ENCODE assay signal across 8 cellular contexts in the genomic region with DNA sequence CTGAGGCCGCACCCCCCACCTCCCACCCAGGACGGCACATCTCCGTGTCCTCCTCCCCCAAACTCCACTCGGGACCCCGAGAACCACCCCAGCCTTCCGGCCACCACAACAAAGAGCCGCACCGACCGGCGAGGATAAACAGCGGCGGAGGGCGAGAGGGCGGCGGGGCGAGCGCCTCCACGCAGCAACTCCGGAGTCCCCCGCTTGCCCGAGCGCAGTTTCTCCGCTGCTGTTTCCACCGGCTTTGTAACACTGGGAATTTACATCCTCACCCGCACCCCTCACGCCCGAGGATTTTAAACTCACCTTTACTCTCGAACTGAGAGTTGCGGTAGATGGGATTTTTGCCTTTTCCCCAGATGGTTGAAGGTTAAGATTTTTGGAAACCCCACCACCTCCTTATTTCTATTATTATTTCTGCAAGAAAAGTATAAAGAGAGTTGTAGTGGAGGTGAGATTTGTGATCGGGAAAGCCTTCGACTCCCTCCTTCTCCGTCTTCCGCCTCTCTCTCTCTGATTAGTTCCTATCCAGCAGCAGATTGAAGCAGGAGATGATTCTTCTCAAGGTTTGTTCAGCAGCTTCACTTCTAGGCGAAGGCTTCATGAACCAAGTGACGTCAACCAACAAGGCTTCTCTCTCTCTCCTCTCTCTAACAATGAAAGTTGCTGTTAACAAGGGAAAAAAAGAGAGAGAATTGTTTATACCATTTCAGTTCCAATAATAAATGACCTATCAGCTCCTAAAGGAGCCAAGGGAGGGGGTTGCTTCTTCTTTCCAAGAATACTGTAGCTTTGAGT. TPM values are rescaled to one million over a fixed set of nuclear protein-coding genes. Genes with fewer than 3 reads are reported as not detected.
DNase-seq lines count a peak whose midpoint lies in the region; ATAC-seq and TF ChIP-seq lines count a peak whose summit lies in the region.

A gene with protein sequence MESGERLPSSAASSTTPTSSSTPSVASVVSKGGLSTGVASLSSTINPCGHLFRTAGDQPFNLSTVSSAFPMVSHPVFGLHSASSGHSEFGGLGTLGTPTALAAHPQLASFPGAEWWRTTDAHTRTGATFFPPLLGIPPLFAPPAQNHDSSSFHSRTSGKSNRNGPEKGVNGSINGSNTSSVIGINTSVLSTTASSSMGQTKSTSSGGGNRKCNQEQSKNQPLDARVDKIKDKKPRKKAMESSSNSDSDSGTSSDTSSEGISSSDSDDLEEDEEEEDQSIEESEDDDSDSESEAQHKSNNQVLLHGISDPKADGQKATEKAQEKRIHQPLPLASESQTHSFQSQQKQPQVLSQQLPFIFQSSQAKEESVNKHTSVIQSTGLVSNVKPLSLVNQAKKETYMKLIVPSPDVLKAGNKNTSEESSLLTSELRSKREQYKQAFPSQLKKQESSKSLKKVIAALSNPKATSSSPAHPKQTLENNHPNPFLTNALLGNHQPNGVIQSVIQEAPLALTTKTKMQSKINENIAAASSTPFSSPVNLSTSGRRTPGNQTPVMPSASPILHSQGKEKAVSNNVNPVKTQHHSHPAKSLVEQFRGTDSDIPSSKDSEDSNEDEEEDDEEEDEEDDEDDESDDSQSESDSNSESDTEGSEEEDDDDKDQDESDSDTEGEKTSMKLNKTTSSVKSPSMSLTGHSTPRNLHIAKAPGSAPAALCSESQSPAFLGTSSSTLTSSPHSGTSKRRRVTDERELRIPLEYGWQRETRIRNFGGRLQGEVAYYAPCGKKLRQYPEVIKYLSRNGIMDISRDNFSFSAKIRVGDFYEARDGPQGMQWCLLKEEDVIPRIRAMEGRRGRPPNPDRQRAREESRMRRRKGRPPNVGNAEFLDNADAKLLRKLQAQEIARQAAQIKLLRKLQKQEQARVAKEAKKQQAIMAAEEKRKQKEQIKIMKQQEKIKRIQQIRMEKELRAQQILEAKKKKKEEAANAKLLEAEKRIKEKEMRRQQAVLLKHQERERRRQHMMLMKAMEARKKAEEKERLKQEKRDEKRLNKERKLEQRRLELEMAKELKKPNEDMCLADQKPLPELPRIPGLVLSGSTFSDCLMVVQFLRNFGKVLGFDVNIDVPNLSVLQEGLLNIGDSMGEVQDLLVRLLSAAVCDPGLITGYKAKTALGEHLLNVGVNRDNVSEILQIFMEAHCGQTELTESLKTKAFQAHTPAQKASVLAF (N-terminal part only) (minus strand): TSS at position 613 of the 798 bp plus-strand sequence. CDS start 137,829 bp downstream, outside the sequence.

- peak within 1 kb of the TSS; percentile 93 for H3K4me2 ChIP-seq in OCI-LY3 (ENCODE audit: low read length)

- H4K20me1 ChIP-seq in OCI-LY3 (ENCODE audit: insufficient read depth, low read length) = no peaks in the 10 kb centered on the region

- H3K9me3 ChIP-seq in OCI-LY3 (ENCODE audit: insufficient read depth, low read length) = no peaks in the 10 kb centered on the region
- no peaks in the 10 kb centered on the region for H3K9me3 ChIP-seq in adrenal gland (replicated peaks in 1 of 3)
- H3K9me3 ChIP-seq in neuron (ENCODE audit: low read length) = no peaks in the 10 kb centered on the region
- no peaks in the 10 kb centered on the region for H3K9me3 ChIP-seq in vagina

- no peak for TF ChIP-seq CTCF in HL-60 (IDR thresholded peaks at IDR 0.05; ENCODE audit: insufficient read depth, low read length)
- TF ChIP-seq CTCF in OCI-LY3 (IDR thresholded peaks at IDR 0.05; ENCODE audit: low read depth, low read length) = no peak
- TF ChIP-seq CTCF in adrenal gland (IDR thresholded peaks at IDR 0.05) = no peak
- TF ChIP-seq CTCF in vagina (IDR thresholded peaks at IDR 0.05) = no peak

- H3K27me3 ChIP-seq in HL-60 (ENCODE audit: insufficient read depth, poor library complexity, severe bottlenecking) (no peaks in the 10 kb centered on the region), OCI-LY3 (ENCODE audit: low read depth, low read length) (peaks cover 4% of the 10 kb centered on the region; the same call in 1 of the 2 replicates), adrenal gland (no peaks in the 10 kb centered on the region), neuron (ENCODE audit: insufficient read depth, low read length) (no peaks in the 10 kb centered on the region), vagina (no peaks in the 10 kb centered on the region)

- DNase-seq in DMS53 (lab: John Stamatoyannopoulos, UW) (peak; percentile 91), HL-60 (ENCODE audit: low read depth in 1 of 2, low spot score in 1 of 2) (peak; percentile 34 to 54), adrenal gland (peak; percentile 52 to 73 (median 61)), head of caudate nucleus (peak in 41 of 42 donors; percentile 32 to 85 (median 67)), vagina (ENCODE audit: extremely low spot score in 2 of 2) (no peak)

- peak; percentile 56 to 85 for TF ChIP-seq POLR2A in adrenal gland (IDR thresholded peaks at IDR 0.05)
- TF ChIP-seq POLR2A in vagina (IDR thresholded peaks at IDR 0.05) = peak in 1 of 2 donors; percentile 61

- H3K4me1 ChIP-seq in OCI-LY3 (ENCODE audit: low read length) (peaks cover 9% of the 10 kb centered on the region), adrenal gland (replicated peaks in 1 of 2) (peaks cover 3 to 46% of the 10 kb centered on the region in 2 donors), neuron (ENCODE audit: insufficient read depth, low read length) (peaks cover 36% of the 10 kb centered on the region), vagina (peaks cover 39% of the 10 kb centered on the region)

- ATAC-seq in GM21360 (IDR thresholded peaks at IDR 0.05; ENCODE audit: unreplicated experiment) = peak; percentile 42

- intact Hi-C loops in adrenal gland (cut with DNase I) = no loop called here
- intact Hi-C loops in head of caudate nucleus (cut with DNase I) = loop anchor here (5.0 kb wide), 1 partner anchor 96 kb away; a partner anchor contains a TSS
- intact Hi-C loops in vagina (cut with DNase I) = no loop called here

- H3K27ac ChIP-seq in HL-60 (replicated peaks) (peak within 1 kb of the TSS; percentile 94), OCI-LY3 (ENCODE audit: low read length) (no peak within 1 kb of the TSS; the same call in 1 of the 2 replicates), adrenal gland (peak within 1 kb of the TSS; percentile 93 to 99 (median 97)), vagina (peak within 1 kb of the TSS; percentile 99)

- H2AFZ ChIP-seq in OCI-LY3 (ENCODE audit: low read depth, low read length) (peak within 1 kb of the TSS; percentile 93), neuron (ENCODE audit: low read depth, low read length) (no peak within 1 kb of the TSS)

- peak within 1 kb of the TSS; percentile 79 for H3K9ac ChIP-seq in OCI-LY3 (ENCODE audit: low read length)

- no peaks in the 10 kb centered on the region for H3K79me2 ChIP-seq in OCI-LY3 (ENCODE audit: low read length)

- H3K36me3 ChIP-seq in OCI-LY3 (replicated peaks; ENCODE audit: low read depth, low read length) = no peaks in the 10 kb centered on the region
- no peaks in the 10 kb centered on the region for H3K36me3 ChIP-seq in adrenal gland (replicated peaks in 1 of 2)
- no peaks in the 10 kb centered on the region for H3K36me3 ChIP-seq in neuron (ENCODE audit: insufficient read depth, low read length)
- no peaks in the 10 kb centered on the region for H3K36me3 ChIP-seq in vagina

- 0 to 3% (median 0%) methylated on average over 14 to 35 of the region's 35 CpGs for WGBS in adrenal gland, 4 donors

- peak within 1 kb of the TSS; percentile 65 for H3K4me3 ChIP-seq in HL-60 (replicated peaks; ENCODE audit: insufficient read depth, low read length)
- peak within 1 kb of the TSS; percentile 92 for H3K4me3 ChIP-seq in OCI-LY3 (ENCODE audit: low read length)
- peak within 1 kb of the TSS; percentile 57 to 84 (median 72) for H3K4me3 ChIP-seq in adrenal gland
- peak within 1 kb of the TSS; percentile 98 for H3K4me3 ChIP-seq in neuron (ENCODE audit: low read length)
- peak within 1 kb of the TSS; percentile 73 to 88 for H3K4me3 ChIP-seq in vagina

RNA-seq across cellular contexts. Expression of the gene that starts here (rescaled TPM):
- total RNA-seq in adrenal gland (100 to 1,000 TPM in 3 of 8 donors, 10 to 100 TPM in 5; 44.0 to 136 (median 77.0) TPM), vagina (90.6 TPM)
- 10 to 100 TPM; 18.9 to 61.8 (median 38.8) TPM for polyA plus RNA-seq in adrenal gland

Comparison
In these comparisons a context has a peak if more than half of its experiments do, and no peak if none do; other contexts are left out.
1. DNase-seq: peak in DMS53 (single experiment), HL-60 (2 of 2), adrenal gland (7 of 7) and head of caudate nucleus (41 of 42); none in vagina (0 of 2).
2. Peak in every context shown above with its lines, with median percentiles within 50 percentile points of each other: H3K4me3 ChIP-seq.